Comparison of ENCODE assay signal across 1 cellular context in the genomic region with DNA sequence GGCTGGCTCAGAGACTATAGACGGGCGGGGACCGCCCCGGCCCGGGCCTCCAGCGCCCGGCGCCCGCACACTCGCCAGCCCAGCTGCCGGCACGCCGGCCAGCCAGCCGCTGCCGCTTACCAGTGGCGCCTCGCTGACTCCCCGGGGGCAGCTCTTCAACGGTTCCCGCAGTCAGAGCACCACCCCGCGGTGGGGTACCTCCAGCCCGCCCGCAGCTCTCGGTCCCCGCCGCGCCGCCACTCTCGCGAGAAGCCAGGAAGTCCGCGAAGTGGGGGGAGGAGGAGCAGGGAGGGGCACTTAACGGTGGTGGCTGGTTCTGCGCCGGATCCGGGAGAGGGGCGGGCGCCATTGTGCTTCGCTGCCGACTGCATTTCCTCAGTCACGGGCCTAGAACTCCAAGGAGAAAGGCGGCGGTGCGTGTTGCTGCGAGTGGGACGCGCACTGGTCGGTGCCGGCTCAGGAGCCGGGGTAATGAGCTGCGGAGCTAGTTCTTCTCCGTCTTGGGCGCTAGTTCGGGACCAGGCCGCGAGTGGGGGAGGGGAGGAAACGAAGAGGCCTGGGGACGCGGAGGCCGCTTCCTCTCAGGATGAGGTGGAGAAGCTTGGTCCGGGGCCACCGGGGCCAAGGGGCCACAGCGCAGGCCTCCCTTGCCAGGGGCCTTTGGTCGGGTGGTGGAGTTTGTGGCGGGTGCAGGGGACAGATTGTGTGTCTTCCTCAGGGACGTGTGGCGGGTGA.
A peak's percentile ranks its signal among the peaks of the same experiment; 100 is the strongest.
TF ChIP-seq lines count a peak whose summit lies in the region.

A gene with protein sequence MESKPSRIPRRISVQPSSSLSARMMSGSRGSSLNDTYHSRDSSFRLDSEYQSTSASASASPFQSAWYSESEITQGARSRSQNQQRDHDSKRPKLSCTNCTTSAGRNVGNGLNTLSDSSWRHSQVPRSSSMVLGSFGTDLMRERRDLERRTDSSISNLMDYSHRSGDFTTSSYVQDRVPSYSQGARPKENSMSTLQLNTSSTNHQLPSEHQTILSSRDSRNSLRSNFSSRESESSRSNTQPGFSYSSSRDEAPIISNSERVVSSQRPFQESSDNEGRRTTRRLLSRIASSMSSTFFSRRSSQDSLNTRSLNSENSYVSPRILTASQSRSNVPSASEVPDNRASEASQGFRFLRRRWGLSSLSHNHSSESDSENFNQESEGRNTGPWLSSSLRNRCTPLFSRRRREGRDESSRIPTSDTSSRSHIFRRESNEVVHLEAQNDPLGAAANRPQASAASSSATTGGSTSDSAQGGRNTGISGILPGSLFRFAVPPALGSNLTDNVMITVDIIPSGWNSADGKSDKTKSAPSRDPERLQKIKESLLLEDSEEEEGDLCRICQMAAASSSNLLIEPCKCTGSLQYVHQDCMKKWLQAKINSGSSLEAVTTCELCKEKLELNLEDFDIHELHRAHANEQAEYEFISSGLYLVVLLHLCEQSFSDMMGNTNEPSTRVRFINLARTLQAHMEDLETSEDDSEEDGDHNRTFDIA (plus strand): TSS at position 313 of the 735 bp plus-strand sequence. CDS start 16,517 bp downstream, outside the sequence.

TF ChIP-seq in HepG2, 621 proteins besides CTCF, POLR2A, EP300 and RAD21 (continued from another document and continues in another):
- peak; percentile 91 for TF ChIP-seq GATAD1 (CRISPR knock-in tag; IDR thresholded peaks at IDR 0.05)
- TF ChIP-seq ZKSCAN8 (CRISPR knock-in tag; IDR thresholded peaks at IDR 0.05; ENCODE audit: borderline replicate concordance), result peak; percentile 94; the same call in 1 of the 2 replicates
- peak; percentile 95 for TF ChIP-seq ARHGAP35 (CRISPR knock-in tag; IDR thresholded peaks at IDR 0.05; ENCODE audit: borderline replicate concordance)
- TF ChIP-seq, protein P1, sequence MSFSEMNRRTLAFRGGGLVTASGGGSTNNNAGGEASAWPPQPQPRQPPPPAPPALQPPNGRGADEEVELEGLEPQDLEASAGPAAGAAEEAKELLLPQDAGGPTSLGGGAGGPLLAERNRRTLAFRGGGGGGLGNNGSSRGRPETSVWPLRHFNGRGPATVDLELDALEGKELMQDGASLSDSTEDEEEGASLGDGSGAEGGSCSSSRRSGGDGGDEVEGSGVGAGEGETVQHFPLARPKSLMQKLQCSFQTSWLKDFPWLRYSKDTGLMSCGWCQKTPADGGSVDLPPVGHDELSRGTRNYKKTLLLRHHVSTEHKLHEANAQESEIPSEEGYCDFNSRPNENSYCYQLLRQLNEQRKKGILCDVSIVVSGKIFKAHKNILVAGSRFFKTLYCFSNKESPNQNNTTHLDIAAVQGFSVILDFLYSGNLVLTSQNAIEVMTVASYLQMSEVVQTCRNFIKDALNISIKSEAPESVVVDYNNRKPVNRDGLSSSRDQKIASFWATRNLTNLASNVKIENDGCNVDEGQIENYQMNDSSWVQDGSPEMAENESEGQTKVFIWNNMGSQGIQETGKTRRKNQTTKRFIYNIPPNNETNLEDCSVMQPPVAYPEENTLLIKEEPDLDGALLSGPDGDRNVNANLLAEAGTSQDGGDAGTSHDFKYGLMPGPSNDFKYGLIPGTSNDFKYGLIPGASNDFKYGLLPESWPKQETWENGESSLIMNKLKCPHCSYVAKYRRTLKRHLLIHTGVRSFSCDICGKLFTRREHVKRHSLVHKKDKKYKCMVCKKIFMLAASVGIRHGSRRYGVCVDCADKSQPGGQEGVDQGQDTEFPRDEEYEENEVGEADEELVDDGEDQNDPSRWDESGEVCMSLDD (CRISPR knock-in tag; IDR thresholded peaks at IDR 0.05; ENCODE audit: borderline replicate concordance), result peak; percentile 84
- TF ChIP-seq, protein P2, sequence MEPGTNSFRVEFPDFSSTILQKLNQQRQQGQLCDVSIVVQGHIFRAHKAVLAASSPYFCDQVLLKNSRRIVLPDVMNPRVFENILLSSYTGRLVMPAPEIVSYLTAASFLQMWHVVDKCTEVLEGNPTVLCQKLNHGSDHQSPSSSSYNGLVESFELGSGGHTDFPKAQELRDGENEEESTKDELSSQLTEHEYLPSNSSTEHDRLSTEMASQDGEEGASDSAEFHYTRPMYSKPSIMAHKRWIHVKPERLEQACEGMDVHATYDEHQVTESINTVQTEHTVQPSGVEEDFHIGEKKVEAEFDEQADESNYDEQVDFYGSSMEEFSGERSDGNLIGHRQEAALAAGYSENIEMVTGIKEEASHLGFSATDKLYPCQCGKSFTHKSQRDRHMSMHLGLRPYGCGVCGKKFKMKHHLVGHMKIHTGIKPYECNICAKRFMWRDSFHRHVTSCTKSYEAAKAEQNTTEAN (CRISPR knock-in tag; conservative IDR thresholded peaks at IDR 0.05), result peak; percentile 82
- peak; percentile 94 for TF ChIP-seq ZNF790 (CRISPR knock-in tag; IDR thresholded peaks at IDR 0.05; ENCODE audit: borderline replicate concordance)
- TF ChIP-seq, protein P3, sequence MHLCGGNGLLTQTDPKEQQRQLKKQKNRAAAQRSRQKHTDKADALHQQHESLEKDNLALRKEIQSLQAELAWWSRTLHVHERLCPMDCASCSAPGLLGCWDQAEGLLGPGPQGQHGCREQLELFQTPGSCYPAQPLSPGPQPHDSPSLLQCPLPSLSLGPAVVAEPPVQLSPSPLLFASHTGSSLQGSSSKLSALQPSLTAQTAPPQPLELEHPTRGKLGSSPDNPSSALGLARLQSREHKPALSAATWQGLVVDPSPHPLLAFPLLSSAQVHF (CRISPR knock-in tag; IDR thresholded peaks at IDR 0.05), result 0 out of 2 replicates have a peak, but pooled peaks have one; percentile 9
- TF ChIP-seq, protein P4, sequence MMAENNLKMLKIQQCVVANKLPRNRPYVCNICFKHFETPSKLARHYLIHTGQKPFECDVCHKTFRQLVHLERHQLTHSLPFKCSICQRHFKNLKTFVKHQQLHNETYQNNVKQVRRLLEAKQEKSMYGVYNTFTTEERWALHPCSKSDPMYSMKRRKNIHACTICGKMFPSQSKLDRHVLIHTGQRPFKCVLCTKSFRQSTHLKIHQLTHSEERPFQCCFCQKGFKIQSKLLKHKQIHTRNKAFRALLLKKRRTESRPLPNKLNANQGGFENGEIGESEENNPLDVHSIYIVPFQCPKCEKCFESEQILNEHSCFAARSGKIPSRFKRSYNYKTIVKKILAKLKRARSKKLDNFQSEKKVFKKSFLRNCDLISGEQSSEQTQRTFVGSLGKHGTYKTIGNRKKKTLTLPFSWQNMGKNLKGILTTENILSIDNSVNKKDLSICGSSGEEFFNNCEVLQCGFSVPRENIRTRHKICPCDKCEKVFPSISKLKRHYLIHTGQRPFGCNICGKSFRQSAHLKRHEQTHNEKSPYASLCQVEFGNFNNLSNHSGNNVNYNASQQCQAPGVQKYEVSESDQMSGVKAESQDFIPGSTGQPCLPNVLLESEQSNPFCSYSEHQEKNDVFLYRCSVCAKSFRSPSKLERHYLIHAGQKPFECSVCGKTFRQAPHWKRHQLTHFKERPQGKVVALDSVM (CRISPR knock-in tag; IDR thresholded peaks at IDR 0.05), result peak; percentile 94
- TF ChIP-seq ZNF577 (CRISPR knock-in tag; IDR thresholded peaks at IDR 0.05; ENCODE audit: borderline replicate concordance, low read depth), result no peak
- TF ChIP-seq SYNCRIP (IDR thresholded peaks at IDR 0.05; ENCODE audit: insufficient read depth, low read depth, low read length), result no peak
- TF ChIP-seq DPF2 (CRISPR knock-in tag; IDR thresholded peaks at IDR 0.05; ENCODE audit: borderline replicate concordance, low read depth), result no peak; the same call in 1 of the 2 replicates
- 0 out of 2 replicates have a peak, but pooled peaks have one; percentile 59 for TF ChIP-seq HOXD1 (CRISPR knock-in tag; IDR thresholded peaks at IDR 0.05)
- TF ChIP-seq ZNF83 (CRISPR knock-in tag; IDR thresholded peaks at IDR 0.05; ENCODE audit: borderline replicate concordance), result 0 out of 2 replicates have a peak, but pooled peaks have one; percentile 70
- TF ChIP-seq ZNF136 (CRISPR knock-in tag; IDR thresholded peaks at IDR 0.05; ENCODE audit: low read depth), result peak; percentile 37
- TF ChIP-seq ZNF224 (CRISPR knock-in tag; IDR thresholded peaks at IDR 0.05), result peak; percentile 97; the same call in 1 of the 2 replicates
- TF ChIP-seq, protein P5, sequence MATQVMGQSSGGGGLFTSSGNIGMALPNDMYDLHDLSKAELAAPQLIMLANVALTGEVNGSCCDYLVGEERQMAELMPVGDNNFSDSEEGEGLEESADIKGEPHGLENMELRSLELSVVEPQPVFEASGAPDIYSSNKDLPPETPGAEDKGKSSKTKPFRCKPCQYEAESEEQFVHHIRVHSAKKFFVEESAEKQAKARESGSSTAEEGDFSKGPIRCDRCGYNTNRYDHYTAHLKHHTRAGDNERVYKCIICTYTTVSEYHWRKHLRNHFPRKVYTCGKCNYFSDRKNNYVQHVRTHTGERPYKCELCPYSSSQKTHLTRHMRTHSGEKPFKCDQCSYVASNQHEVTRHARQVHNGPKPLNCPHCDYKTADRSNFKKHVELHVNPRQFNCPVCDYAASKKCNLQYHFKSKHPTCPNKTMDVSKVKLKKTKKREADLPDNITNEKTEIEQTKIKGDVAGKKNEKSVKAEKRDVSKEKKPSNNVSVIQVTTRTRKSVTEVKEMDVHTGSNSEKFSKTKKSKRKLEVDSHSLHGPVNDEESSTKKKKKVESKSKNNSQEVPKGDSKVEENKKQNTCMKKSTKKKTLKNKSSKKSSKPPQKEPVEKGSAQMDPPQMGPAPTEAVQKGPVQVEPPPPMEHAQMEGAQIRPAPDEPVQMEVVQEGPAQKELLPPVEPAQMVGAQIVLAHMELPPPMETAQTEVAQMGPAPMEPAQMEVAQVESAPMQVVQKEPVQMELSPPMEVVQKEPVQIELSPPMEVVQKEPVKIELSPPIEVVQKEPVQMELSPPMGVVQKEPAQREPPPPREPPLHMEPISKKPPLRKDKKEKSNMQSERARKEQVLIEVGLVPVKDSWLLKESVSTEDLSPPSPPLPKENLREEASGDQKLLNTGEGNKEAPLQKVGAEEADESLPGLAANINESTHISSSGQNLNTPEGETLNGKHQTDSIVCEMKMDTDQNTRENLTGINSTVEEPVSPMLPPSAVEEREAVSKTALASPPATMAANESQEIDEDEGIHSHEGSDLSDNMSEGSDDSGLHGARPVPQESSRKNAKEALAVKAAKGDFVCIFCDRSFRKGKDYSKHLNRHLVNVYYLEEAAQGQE (IDR thresholded peaks at IDR 0.05; ENCODE audit: borderline replicate concordance in 1 of 2, low read depth in 1 of 2, low read length in 2 of 2), result peak in 1 of 2 experiments; percentile 65; a peak in 1 of 4 replicates
- TF ChIP-seq CCDC6 (CRISPR knock-in tag; IDR thresholded peaks at IDR 0.05), result peak; percentile 98
- peak; percentile 77; the same call in 1 of the 2 replicates for TF ChIP-seq NKX3-1 (CRISPR knock-in tag; IDR thresholded peaks at IDR 0.05)
- TF ChIP-seq, protein P6, sequence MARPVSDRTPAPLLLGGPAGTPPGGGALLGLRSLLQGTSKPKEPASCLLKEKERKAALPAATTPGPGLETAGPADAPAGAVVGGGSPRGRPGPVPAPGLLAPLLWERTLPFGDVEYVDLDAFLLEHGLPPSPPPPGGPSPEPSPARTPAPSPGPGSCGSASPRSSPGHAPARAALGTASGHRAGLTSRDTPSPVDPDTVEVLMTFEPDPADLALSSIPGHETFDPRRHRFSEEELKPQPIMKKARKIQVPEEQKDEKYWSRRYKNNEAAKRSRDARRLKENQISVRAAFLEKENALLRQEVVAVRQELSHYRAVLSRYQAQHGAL (CRISPR knock-in tag; IDR thresholded peaks at IDR 0.05; ENCODE audit: not compliant biosample characterization), result peak; percentile 71
- TF ChIP-seq, protein P7, sequence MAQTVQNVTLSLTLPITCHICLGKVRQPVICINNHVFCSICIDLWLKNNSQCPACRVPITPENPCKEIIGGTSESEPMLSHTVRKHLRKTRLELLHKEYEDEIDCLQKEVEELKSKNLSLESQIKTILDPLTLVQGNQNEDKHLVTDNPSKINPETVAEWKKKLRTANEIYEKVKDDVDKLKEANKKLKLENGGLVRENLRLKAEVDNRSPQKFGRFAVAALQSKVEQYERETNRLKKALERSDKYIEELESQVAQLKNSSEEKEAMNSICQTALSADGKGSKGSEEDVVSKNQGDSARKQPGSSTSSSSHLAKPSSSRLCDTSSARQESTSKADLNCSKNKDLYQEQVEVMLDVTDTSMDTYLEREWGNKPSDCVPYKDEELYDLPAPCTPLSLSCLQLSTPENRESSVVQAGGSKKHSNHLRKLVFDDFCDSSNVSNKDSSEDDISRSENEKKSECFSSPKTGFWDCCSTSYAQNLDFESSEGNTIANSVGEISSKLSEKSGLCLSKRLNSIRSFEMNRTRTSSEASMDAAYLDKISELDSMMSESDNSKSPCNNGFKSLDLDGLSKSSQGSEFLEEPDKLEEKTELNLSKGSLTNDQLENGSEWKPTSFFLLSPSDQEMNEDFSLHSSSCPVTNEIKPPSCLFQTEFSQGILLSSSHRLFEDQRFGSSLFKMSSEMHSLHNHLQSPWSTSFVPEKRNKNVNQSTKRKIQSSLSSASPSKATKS (CRISPR knock-in tag; IDR thresholded peaks at IDR 0.05), result peak; percentile 99
- no peak for TF ChIP-seq TAF15 (IDR thresholded peaks at IDR 0.05; ENCODE audit: low read depth, low read length, poor library complexity, severe bottlenecking)
- TF ChIP-seq, protein P8, sequence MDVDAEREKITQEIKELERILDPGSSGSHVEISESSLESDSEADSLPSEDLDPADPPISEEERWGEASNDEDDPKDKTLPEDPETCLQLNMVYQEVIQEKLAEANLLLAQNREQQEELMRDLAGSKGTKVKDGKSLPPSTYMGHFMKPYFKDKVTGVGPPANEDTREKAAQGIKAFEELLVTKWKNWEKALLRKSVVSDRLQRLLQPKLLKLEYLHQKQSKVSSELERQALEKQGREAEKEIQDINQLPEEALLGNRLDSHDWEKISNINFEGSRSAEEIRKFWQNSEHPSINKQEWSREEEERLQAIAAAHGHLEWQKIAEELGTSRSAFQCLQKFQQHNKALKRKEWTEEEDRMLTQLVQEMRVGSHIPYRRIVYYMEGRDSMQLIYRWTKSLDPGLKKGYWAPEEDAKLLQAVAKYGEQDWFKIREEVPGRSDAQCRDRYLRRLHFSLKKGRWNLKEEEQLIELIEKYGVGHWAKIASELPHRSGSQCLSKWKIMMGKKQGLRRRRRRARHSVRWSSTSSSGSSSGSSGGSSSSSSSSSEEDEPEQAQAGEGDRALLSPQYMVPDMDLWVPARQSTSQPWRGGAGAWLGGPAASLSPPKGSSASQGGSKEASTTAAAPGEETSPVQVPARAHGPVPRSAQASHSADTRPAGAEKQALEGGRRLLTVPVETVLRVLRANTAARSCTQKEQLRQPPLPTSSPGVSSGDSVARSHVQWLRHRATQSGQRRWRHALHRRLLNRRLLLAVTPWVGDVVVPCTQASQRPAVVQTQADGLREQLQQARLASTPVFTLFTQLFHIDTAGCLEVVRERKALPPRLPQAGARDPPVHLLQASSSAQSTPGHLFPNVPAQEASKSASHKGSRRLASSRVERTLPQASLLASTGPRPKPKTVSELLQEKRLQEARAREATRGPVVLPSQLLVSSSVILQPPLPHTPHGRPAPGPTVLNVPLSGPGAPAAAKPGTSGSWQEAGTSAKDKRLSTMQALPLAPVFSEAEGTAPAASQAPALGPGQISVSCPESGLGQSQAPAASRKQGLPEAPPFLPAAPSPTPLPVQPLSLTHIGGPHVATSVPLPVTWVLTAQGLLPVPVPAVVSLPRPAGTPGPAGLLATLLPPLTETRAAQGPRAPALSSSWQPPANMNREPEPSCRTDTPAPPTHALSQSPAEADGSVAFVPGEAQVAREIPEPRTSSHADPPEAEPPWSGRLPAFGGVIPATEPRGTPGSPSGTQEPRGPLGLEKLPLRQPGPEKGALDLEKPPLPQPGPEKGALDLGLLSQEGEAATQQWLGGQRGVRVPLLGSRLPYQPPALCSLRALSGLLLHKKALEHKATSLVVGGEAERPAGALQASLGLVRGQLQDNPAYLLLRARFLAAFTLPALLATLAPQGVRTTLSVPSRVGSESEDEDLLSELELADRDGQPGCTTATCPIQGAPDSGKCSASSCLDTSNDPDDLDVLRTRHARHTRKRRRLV (CRISPR knock-in tag; IDR thresholded peaks at IDR 0.05), result peak; percentile 97
- TF ChIP-seq, protein P9, sequence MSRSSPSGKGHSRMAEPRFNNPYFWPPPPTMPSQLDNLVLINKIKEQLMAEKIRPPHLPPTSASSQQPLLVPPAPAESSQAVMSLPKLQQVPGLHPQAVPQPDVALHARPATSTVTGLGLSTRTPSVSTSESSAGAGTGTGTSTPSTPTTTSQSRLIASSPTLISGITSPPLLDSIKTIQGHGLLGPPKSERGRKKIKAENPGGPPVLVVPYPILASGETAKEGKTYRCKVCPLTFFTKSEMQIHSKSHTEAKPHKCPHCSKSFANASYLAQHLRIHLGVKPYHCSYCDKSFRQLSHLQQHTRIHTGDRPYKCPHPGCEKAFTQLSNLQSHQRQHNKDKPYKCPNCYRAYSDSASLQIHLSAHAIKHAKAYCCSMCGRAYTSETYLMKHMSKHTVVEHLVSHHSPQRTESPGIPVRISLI (CRISPR knock-in tag; IDR thresholded peaks at IDR 0.05; ENCODE audit: borderline replicate concordance), result 0 out of 2 replicates have a peak, but pooled peaks have one; percentile 4
